ENCODE assay signal across 1 cellular context in genomic region chr5:98320317-98320716, GRCh38.
TF ChIP-seq lines count a peak whose summit lies in the region.

No MANE protein-coding gene starts in this region.

TF ChIP-seq in GM12878, 131 proteins besides CTCF, POLR2A, EP300 and RAD21:
- no peak for TF ChIP-seq JUNB (IDR thresholded peaks at IDR 0.05)
- no peak for TF ChIP-seq HDAC2 (IDR thresholded peaks at IDR 0.05)
- no peak for TF ChIP-seq SRF (IDR thresholded peaks at IDR 0.05; ENCODE audit: low read depth in 2 of 2, low read length in 2 of 2)
- TF ChIP-seq ZNF24 (IDR thresholded peaks at IDR 0.05): no peak
- TF ChIP-seq MEF2A (IDR thresholded peaks at IDR 0.05; ENCODE audit: insufficient read depth, low read depth, low read length): no peak
- no peak for TF ChIP-seq STAT3 (IDR thresholded peaks at IDR 0.05; ENCODE audit: low read depth, low read length)
- no peak for TF ChIP-seq TCF12 (IDR thresholded peaks at IDR 0.05; ENCODE audit: low read depth, low read length)
- TF ChIP-seq KAT2A (conservative IDR thresholded peaks at IDR 0.05; ENCODE audit: control insufficient read depth, low read depth, low read length): no peak
- TF ChIP-seq BCLAF1 (IDR thresholded peaks at IDR 0.05): no peak
- TF ChIP-seq CBX5 (IDR thresholded peaks at IDR 0.05; ENCODE audit: low read depth): no peak
- TF ChIP-seq SIX5 (IDR thresholded peaks at IDR 0.05; ENCODE audit: low read depth, low read length, severe bottlenecking): no peak
- TF ChIP-seq FOXM1 (IDR thresholded peaks at IDR 0.05; ENCODE audit: low read depth, low read length): no peak
- no peak for TF ChIP-seq ZNF217 (IDR thresholded peaks at IDR 0.05)
- no peak for TF ChIP-seq WRNIP1 (IDR thresholded peaks at IDR 0.05; ENCODE audit: borderline replicate concordance, low read depth, low read length)
- no peak for TF ChIP-seq SP1 (IDR thresholded peaks at IDR 0.05; ENCODE audit: low read depth, low read length)
- no peak for TF ChIP-seq RCOR1 (conservative IDR thresholded peaks at IDR 0.05; ENCODE audit: low read depth, low read length)
